In the genomic region with DNA sequence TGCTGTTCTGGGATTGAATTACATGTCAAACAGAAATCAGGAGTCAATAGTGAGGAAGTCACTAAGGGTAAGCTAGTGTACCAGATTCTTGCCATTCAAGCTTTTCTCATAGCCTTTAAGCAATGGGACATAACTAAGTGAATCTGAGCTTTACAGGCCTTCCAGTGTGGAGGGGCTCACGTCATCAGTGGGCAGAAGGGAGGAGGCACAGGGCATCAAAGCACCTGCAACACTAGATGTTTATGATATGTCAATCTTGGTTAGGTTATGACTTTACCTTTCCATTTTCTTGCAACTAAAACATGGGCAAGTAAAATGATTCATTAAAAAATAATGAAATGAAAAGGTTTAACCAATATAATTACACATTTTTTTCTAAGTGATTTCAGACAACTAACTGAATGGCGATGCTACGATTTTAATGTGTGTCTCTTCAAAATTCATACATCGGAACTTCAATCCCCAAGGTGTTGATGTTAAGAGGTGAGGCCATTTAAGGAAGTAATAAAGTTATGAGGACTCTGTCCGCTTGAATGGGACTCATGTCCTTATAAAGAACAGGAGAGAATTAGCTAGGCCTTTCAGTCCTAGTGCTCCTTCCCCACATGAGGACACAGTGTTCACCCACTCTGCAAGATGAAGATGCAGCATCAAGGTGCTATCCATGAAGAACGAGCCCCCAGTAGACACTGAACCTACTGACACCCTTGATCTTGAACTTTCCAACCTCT, we compare ENCODE assay signal across 29 cellular contexts.
"Had no signal": no experiment of that assay in that cellular context is flagged by ENCODE, and none has a peak within 500 bp of the region (broad histone marks: within the 10 kb centered on the region; RNA-seq: fewer than 3 reads in every experiment).

No MANE protein-coding gene starts in this region.

- H3K4me3 ChIP-seq: MG63, PC-9, SJSA1 had no signal

- FAIRE-seq: RCC 7860 had no signal

- ATAC-seq: Panc1, Right ventricle myocardium inferior had no signal

- H3K4me1 ChIP-seq: SJSA1 had no signal

- DNase-seq: Kasumi-1, KG1, MG63, NCI-H1092, NCI-H1105, NCI-H1417 treated with DMSO at 0.1 percent for 48 hours, NCI-H1436 treated with DMSO at 0.1 percent for 48 hours, NCI-H1694 treated with DMSO at 0.1 percent for 48 hours, NCI-H187 treated with DMSO at 0.1 percent for 48 hours, NCI-H2029, NCI-H2081, NCI-H2171 treated with DMSO at 0.1 percent for 48 hours, NCI-H2227 treated with DMSO at 0.1 percent for 48 hours, NCI-H345, NCI-H446, NCI-H510A treated with DMSO at 0.1 percent for 48 hours, NCI-H524 treated with DMSO at 0.1 percent for 48 hours, NCI-H526 treated with DMSO at 0.1 percent for 48 hours, NCI-H774, PC-9, SHP77, SIG-M5, SK-N-SH, SW 1271 had no signal

- H3K36me3 ChIP-seq: MG63, SJSA1 had no signal

- H3K27me3 ChIP-seq: MG63, SJSA1 had no signal

- H2AFZ ChIP-seq: PC-9 had no signal

- H3K9me3 ChIP-seq: MG63, SJSA1, SK-N-SH had no signal

- H3K4me2 ChIP-seq: PC-9, SK-N-SH had no signal

- H3K9ac ChIP-seq: SK-N-SH had no signal

- H3K27ac ChIP-seq: PC-9, RWPE1, SJSA1 had no signal
